Comparison of ENCODE assay signal across 23 cellular contexts in the genomic region with DNA sequence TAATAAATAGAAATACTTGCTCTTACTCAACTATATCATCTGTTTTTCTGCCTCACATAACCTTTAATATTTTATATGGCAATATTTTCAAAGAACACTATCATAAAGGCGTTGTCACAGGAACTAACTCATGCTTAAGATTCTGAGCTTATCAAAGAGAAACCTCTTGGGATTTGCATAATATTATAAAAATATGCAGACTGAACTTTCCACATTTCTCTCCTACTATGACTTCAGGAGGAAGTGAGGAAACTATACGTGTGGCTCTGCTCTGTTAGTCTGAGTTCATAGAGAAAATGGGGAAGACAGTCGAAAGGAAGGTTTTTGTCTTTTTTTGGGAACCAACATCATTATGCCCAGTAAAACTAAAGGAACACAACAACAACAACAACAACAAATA.
"Had no signal": no experiment of that assay in that cellular context is flagged by ENCODE, and none has a peak within 500 bp of the region (broad histone marks: within the 10 kb centered on the region; RNA-seq: fewer than 3 reads in every experiment).

No MANE protein-coding gene starts in this region.

- ATAC-seq: activated CD4-positive, alpha-beta T cell treated with anti-CD3 and anti-CD28 coated beads for 36 hours; sciatic nerve; stimulated activated effector memory CD8-positive, alpha-beta T cell treated with anti-CD3 and anti-CD28 coated beads, Interleukin-12 subunit alpha, Interleukin-12 subunit beta, amount 100 ng/mL, for 72 hours had no signal

- H3K9ac ChIP-seq: parathyroid adenoma had no signal

- H3K27ac ChIP-seq: breast epithelium, coronary artery, esophagus muscularis mucosa, gastrocnemius medialis, left ventricle myocardium inferior, parathyroid adenoma, stomach, suprapubic skin, transverse colon, uterus had no signal

- H3K4me3 ChIP-seq: breast epithelium, coronary artery, esophagus muscularis mucosa, gastrocnemius medialis, left ventricle myocardium inferior, stomach, suprapubic skin, transverse colon, uterus had no signal

- H2AFZ ChIP-seq: parathyroid adenoma had no signal

- H3K79me2 ChIP-seq: parathyroid adenoma had no signal

- H3K27me3 ChIP-seq: breast epithelium, esophagus muscularis mucosa, gastrocnemius medialis, stomach, suprapubic skin, transverse colon, uterus had no signal

- H3K9me3 ChIP-seq: breast epithelium, esophagus muscularis mucosa, gastrocnemius medialis, left ventricle myocardium inferior, stomach, suprapubic skin, transverse colon, uterus had no signal

- DNase-seq: activated B cell treated with CpG ODN at 0.5 μM for 24 hours; activated CD4-positive, alpha-beta T cell treated with anti-CD3 and anti-CD28 coated beads for 36 hours; activated CD4-positive, alpha-beta T cell treated with anti-CD3 and anti-CD28 coated beads, Interleukin-2, amount 50 U/mL, for 4 hours; activated naive CD4-positive, alpha-beta T cell treated with Interleukin-2 at 50 U/mL for 16 hours; activated naive CD8-positive, alpha-beta T cell treated with anti-CD3 and anti-CD28 coated beads for 36 hours; activated T-cell treated with anti-CD3 and anti-CD28 coated beads, Interleukin-2, amount 50 U/mL, for 48 hours; amniotic stem cell; gastrocnemius medialis; hippocampal formation; left ventricle myocardium inferior; nephron progenitor cell; small intestine; stimulated activated CD4-positive, alpha-beta T cell treated with anti-CD3 and anti-CD28 coated beads, Interleukin-2, amount 100 ng/mL, for 24 hours; stomach; transverse colon; uterus had no signal

- H3K4me1 ChIP-seq: breast epithelium, esophagus muscularis mucosa, left ventricle myocardium inferior, parathyroid adenoma, suprapubic skin, transverse colon, uterus had no signal

- H3K36me3 ChIP-seq: breast epithelium, gastrocnemius medialis, left ventricle myocardium inferior, stomach, suprapubic skin, transverse colon, uterus had no signal
